Comparison of ENCODE assay signal across 9 cellular contexts in genomic region chr1:157505481-157506272, GRCh38. TPM values are rescaled to one million over a fixed set of nuclear protein-coding genes. Genes with fewer than 3 reads are reported as not detected.
A peak's percentile ranks its signal among the peaks of the same experiment; 100 is the strongest.
DNase-seq lines count a peak whose midpoint lies in the region; ATAC-seq and TF ChIP-seq lines count a peak whose summit lies in the region.
"Had no signal": no experiment of that assay in that cellular context is flagged by ENCODE, and none has a peak within 500 bp of the region (broad histone marks: within the 10 kb centered on the region; RNA-seq: fewer than 3 reads in every experiment).

No MANE protein-coding gene starts in this region.

- H3K36me3 ChIP-seq in left ventricle myocardium inferior: no peaks in the 10 kb centered on the region

- H3K27ac ChIP-seq in left ventricle myocardium inferior (replicated peaks): no peak overlapping the region

- H3K4me3 Mint-ChIP-seq in activated naive CD8-positive, alpha-beta T cell treated with anti-CD3 and anti-CD28 coated beads for 36 hours: no peak overlapping the region

- peaks cover 14% of the 10 kb centered on the region for H3K27me3 Mint-ChIP-seq in activated naive CD8-positive, alpha-beta T cell treated with anti-CD3 and anti-CD28 coated beads for 36 hours

- peak; percentile 75 for TF ChIP-seq CTCF in left ventricle myocardium inferior (IDR thresholded peaks at IDR 0.05; ENCODE audit: borderline replicate concordance)

- H3K27me3 ChIP-seq in left ventricle myocardium inferior (ENCODE audit: low read depth): peaks cover 49% of the 10 kb centered on the region

- no peaks in the 10 kb centered on the region for H3K9me3 ChIP-seq in left ventricle myocardium inferior (replicated peaks)

- H3K36me3 Mint-ChIP-seq in activated naive CD8-positive, alpha-beta T cell treated with anti-CD3 and anti-CD28 coated beads for 36 hours: no peaks in the 10 kb centered on the region

- no peak overlapping the region for H3K27ac Mint-ChIP-seq in activated naive CD8-positive, alpha-beta T cell treated with anti-CD3 and anti-CD28 coated beads for 36 hours

- H3K4me3 ChIP-seq in left ventricle myocardium inferior: no peak overlapping the region

- peak; percentile 80 for ATAC-seq in GM18858 (IDR thresholded peaks at IDR 0.05; ENCODE audit: unreplicated experiment)
- peak; percentile 83 for ATAC-seq in HG02973 (IDR thresholded peaks at IDR 0.05; ENCODE audit: unreplicated experiment)

- no peaks in the 10 kb centered on the region for H3K4me1 Mint-ChIP-seq in activated naive CD8-positive, alpha-beta T cell treated with anti-CD3 and anti-CD28 coated beads for 36 hours

- peak; percentile 49 for DNase-seq in COLO668 (lab: John Stamatoyannopoulos, UW; ENCODE audit: unreplicated experiment)
- peak; percentile 6 for DNase-seq in NCI-H345 treated with DMSO at 0.1 percent for 48 hours (lab: John Stamatoyannopoulos, UW; ENCODE audit: unreplicated experiment)
- peak; percentile 32 for DNase-seq in activated naive CD8-positive, alpha-beta T cell treated with anti-CD3 and anti-CD28 coated beads for 36 hours
- DNase-seq in left ventricle myocardium inferior: no peak
- peak; percentile 19 for DNase-seq in putamen (ENCODE audit: low spot score)
- DNase-seq in activated CD4-positive, CD25-positive, alpha-beta regulatory T cell treated with anti-CD3 and anti-CD28 coated beads, Interleukin-2, amount 50 U/mL, for 72 hours: no peak

- H3K9me3 Mint-ChIP-seq in activated naive CD8-positive, alpha-beta T cell treated with anti-CD3 and anti-CD28 coated beads for 36 hours: no peaks in the 10 kb centered on the region

- intact Hi-C loops in left ventricle myocardium inferior (cut with micrococcal nuclease): no loop called here

- no peaks in the 10 kb centered on the region for H3K4me1 ChIP-seq in left ventricle myocardium inferior

RNA-seq across cellular contexts. Expression of gene FCRL5, which starts 46.6 kb away (rescaled TPM):
- total RNA-seq in activated naive CD8-positive, alpha-beta T cell treated with anti-CD3 and anti-CD28 coated beads for 36 hours: under 1 TPM; 0.31 to 0.32 TPM
- total RNA-seq in left ventricle myocardium inferior: not detected
- total RNA-seq: activated CD8-positive, alpha-beta memory T cell treated with anti-CD3 and anti-CD28 coated beads for 36 hours had no signal

Comparison
In these comparisons a context has a peak if more than half of its experiments do, and no peak if none do; other contexts are left out.
1. DNase-seq: peak in COLO668 (single experiment), NCI-H345 treated with DMSO at 0.1 percent for 48 hours (single experiment), activated naive CD8-positive, alpha-beta T cell treated with anti-CD3 and anti-CD28 coated beads for 36 hours (single experiment) and putamen (single experiment); none in left ventricle myocardium inferior (single experiment) and activated CD4-positive, CD25-positive, alpha-beta regulatory T cell treated with anti-CD3 and anti-CD28 coated beads, Interleukin-2, amount 50 U/mL, for 72 hours (single experiment).